Comparison of ENCODE assay signal across 8 cellular contexts in genomic region chr14:64726585-64726890, GRCh38. TPM values are rescaled to one million over a fixed set of nuclear protein-coding genes. Genes with fewer than 3 reads are reported as not detected.
DNase-seq lines count a peak whose midpoint lies in the region; ATAC-seq lines count a peak whose summit lies in the region.

No MANE protein-coding gene starts in this region.

- ATAC-seq in GM21381 (IDR thresholded peaks at IDR 0.05; ENCODE audit: unreplicated experiment): no peak

- DNase-seq in stimulated activated CD4-positive, alpha-beta T cell treated with anti-CD3 and anti-CD28 coated beads, Interleukin-12 subunit alpha, Interleukin-12 subunit beta, amount 100 ng/mL, for 4 hours: peak; percentile 18
- no peak for DNase-seq in stimulated activated CD4-positive, alpha-beta T cell treated with anti-CD3 and anti-CD28 coated beads, Interleukin-2, amount 100 ng/mL, for 48 hours
- DNase-seq in SW480 (ENCODE audit: low spot score): peak; percentile 91
- DNase-seq in iPS-NIHi7 (ENCODE audit: extremely low spot score): peak; percentile 69
- DNase-seq in ureter (ENCODE audit: low spot score): peak; percentile 74
- DNase-seq in NCI-H128 (lab: John Stamatoyannopoulos, UW; ENCODE audit: unreplicated experiment): no peak
- no peak for DNase-seq in DMS79 (lab: John Stamatoyannopoulos, UW)

RNA-seq across cellular contexts. Expression of gene PLEKHG3, which starts 22.3 kb away (rescaled TPM):
- 111 TPM for total RNA-seq in ureter

Comparison
In these comparisons a context has a peak if more than half of its experiments do, and no peak if none do; other contexts are left out.
1. DNase-seq: peak in stimulated activated CD4-positive, alpha-beta T cell treated with anti-CD3 and anti-CD28 coated beads, Interleukin-12 subunit alpha, Interleukin-12 subunit beta, amount 100 ng/mL, for 4 hours (single experiment), SW480 (single experiment), iPS-NIHi7 (single experiment) and ureter (single experiment); none in stimulated activated CD4-positive, alpha-beta T cell treated with anti-CD3 and anti-CD28 coated beads, Interleukin-2, amount 100 ng/mL, for 48 hours (0 of 2), NCI-H128 (single experiment) and DMS79 (single experiment).